ENCODE assay signal across 16 cellular contexts in the genomic region with DNA sequence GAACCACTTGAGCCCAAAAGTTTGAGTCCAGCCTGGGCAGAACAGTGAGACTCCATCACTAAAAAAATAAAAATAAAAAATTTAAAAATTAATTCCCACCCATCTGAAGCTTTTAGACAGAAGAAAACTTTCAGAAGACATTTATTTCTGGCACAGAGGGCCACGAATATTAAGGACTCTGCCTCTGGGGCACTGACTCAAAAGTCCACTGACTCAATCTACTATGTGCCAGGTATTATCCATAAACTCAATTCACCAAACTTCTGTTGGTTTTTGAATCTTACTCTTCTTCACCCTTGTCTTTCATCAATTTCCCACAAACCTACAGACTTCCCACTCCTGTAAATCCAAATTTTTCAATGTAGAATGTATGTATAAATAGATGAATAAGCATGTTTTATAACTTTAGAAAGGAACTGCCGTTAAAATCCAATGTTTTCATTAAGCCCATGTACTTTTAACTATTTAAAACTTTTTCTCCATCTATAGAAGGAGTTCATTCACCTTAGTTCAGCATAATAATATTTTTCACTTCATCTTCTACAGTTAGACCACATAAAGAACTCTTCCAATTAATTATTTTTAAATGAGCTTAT.
"Had no signal": no experiment of that assay in that cellular context is flagged by ENCODE, and none has a peak within 500 bp of the region (broad histone marks: within the 10 kb centered on the region; RNA-seq: fewer than 3 reads in every experiment).

No MANE protein-coding gene starts in this region.

- H3K27ac Mint-ChIP-seq: activated CD4-positive, alpha-beta T cell treated with anti-CD3 and anti-CD28 coated beads, Interleukin-2, amount 10 ng/mL, durations not matched to agents 7 days and 5 days; activated naive CD4-positive, alpha-beta T cell treated with anti-CD3 and anti-CD28 coated beads, Interleukin-2, amount 50 U/mL, for 24 hours; immature natural killer cell; T-helper 2 cell treated with Interferon-gamma antibody and Interleukin-4, amounts not matched to agents 5 μg/mL and 100 μg/mL, for 36 hours had no signal

- H3K4me3 Mint-ChIP-seq: activated CD4-positive, alpha-beta T cell treated with anti-CD3 and anti-CD28 coated beads, Interleukin-2, amount 10 ng/mL, durations not matched to agents 7 days and 5 days; activated naive CD4-positive, alpha-beta T cell treated with anti-CD3 and anti-CD28 coated beads, Interleukin-2, amount 50 U/mL, for 24 hours; naive B cell had no signal

- H3K27ac ChIP-seq: adrenal gland, cardiac muscle cell, pancreas, testis, upper lobe of right lung had no signal

- H3K9me3 Mint-ChIP-seq: activated CD4-positive, alpha-beta T cell treated with anti-CD3 and anti-CD28 coated beads, Interleukin-2, amount 10 ng/mL, durations not matched to agents 7 days and 5 days; activated naive CD4-positive, alpha-beta T cell treated with anti-CD3 and anti-CD28 coated beads, Interleukin-2, amount 50 U/mL, for 24 hours; immature natural killer cell; naive B cell; stimulated activated naive CD8-positive, alpha-beta T cell treated with anti-CD3 and anti-CD28 coated beads, Interleukin-15, amount 100 ng/mL, for 72 hours; T-helper 2 cell treated with Interferon-gamma antibody and Interleukin-4, amounts not matched to agents 5 μg/mL and 100 μg/mL, for 36 hours had no signal

- H3K27me3 Mint-ChIP-seq: activated CD4-positive, alpha-beta T cell treated with anti-CD3 and anti-CD28 coated beads, Interleukin-2, amount 10 ng/mL, durations not matched to agents 7 days and 5 days; activated naive CD4-positive, alpha-beta T cell treated with anti-CD3 and anti-CD28 coated beads, Interleukin-2, amount 50 U/mL, for 24 hours; naive B cell; stimulated activated naive CD8-positive, alpha-beta T cell treated with anti-CD3 and anti-CD28 coated beads, Interleukin-15, amount 100 ng/mL, for 72 hours had no signal

- ATAC-seq: heart left ventricle, left cardiac atrium, pancreas, sciatic nerve, upper lobe of right lung had no signal

- H3K4me3 ChIP-seq: adrenal gland, cardiac muscle cell, pancreas, testis, upper lobe of right lung had no signal

- H3K9me3 ChIP-seq: adrenal gland, heart left ventricle, testis, upper lobe of right lung had no signal

- DNase-seq: activated CD4-positive, alpha-beta T cell treated with anti-CD3 and anti-CD28 coated beads, Interleukin-2, amount 10 ng/mL, durations not matched to agents 7 days and 5 days; activated effector memory CD4-positive, alpha-beta T cell treated with anti-CD3 and anti-CD28 coated beads, Interleukin-2, amount 50 U/mL, for 16 hours; adrenal gland; heart left ventricle; immature natural killer cell; left cardiac atrium; mammary epithelial cell; naive B cell; pancreas; stimulated activated naive CD8-positive, alpha-beta T cell treated with anti-CD3 and anti-CD28 coated beads, Interleukin-15, amount 100 ng/mL, for 72 hours; testis; upper lobe of right lung had no signal

- H3K36me3 Mint-ChIP-seq: activated naive CD4-positive, alpha-beta T cell treated with anti-CD3 and anti-CD28 coated beads, Interleukin-2, amount 50 U/mL, for 24 hours; naive B cell had no signal

- H3K27me3 ChIP-seq: adrenal gland, cardiac muscle cell, heart left ventricle, pancreas, testis, upper lobe of right lung had no signal

- FAIRE-seq: pancreas had no signal

- H3K36me3 ChIP-seq: adrenal gland, cardiac muscle cell, pancreas, upper lobe of right lung had no signal

- H3K4me1 ChIP-seq: testis, upper lobe of right lung had no signal
